ENCODE assay signal across 8 cellular contexts in genomic region chr11:46360878-46361277, GRCh38. TPM values are rescaled to one million over a fixed set of nuclear protein-coding genes. Genes with fewer than 3 reads are reported as not detected.
DNase-seq lines count a peak whose midpoint lies in the region; ATAC-seq, FAIRE-seq and TF ChIP-seq lines count a peak whose summit lies in the region.

No MANE protein-coding gene starts in this region.

- H3K4me3 ChIP-seq in pancreas = no peak overlapping the region

- peaks cover 6 to 41% (median 14%) of the 10 kb centered on the region in 3 donors for H3K4me1 ChIP-seq in pancreas

- H3K36me3 Mint-ChIP-seq in Calu3 (ENCODE audit: insufficient read depth, unreplicated experiment) = peaks cover 17% of the 10 kb centered on the region

- no peaks in the 10 kb centered on the region for H3K27me3 Mint-ChIP-seq in Calu3 (ENCODE audit: unreplicated experiment)

- 73 to 74% methylated on average over 7 of the region's 7 CpGs for WGBS in pancreas, 2 donors

- peak overlapping the region; percentile 67 for H3K27ac ChIP-seq in caudate nucleus (ENCODE audit: low read depth, low read length)
- H3K27ac ChIP-seq in pancreas = peak overlapping the region in 3 of 4 donors; percentile 33 to 80 (median 38)

- ATAC-seq in GM18511 (IDR thresholded peaks at IDR 0.05; ENCODE audit: unreplicated experiment) (peak; percentile 30), HG03469 (IDR thresholded peaks at IDR 0.05; ENCODE audit: unreplicated experiment) (peak; percentile 13), pancreas (no peak)

- H3K27ac Mint-ChIP-seq in Calu3 (ENCODE audit: unreplicated experiment) = no peak overlapping the region

- TF ChIP-seq CTCF in pancreas (IDR thresholded peaks at IDR 0.05) (no peak), Calu3 (IDR thresholded peaks at IDR 0.05; ENCODE audit: unreplicated experiment) (no peak), GM10266 (IDR thresholded peaks at IDR 0.05; ENCODE audit: control insufficient read depth, insufficient read depth, low read depth, missing control alignments) (no peak)

- H3K9me3 Mint-ChIP-seq in Calu3 (ENCODE audit: low read depth, unreplicated experiment) = no peaks in the 10 kb centered on the region

- H3K4me3 Mint-ChIP-seq in Calu3 (ENCODE audit: low read depth, unreplicated experiment) = no peak overlapping the region

- BruUV-seq in Calu3 (replicated peaks; lab: Mats Ljungman, UMichigan) = no TSS peak

- H3K4me1 Mint-ChIP-seq in Calu3 (ENCODE audit: low read depth, unreplicated experiment) = peaks cover 42% of the 10 kb centered on the region

- CTCF ChIA-PET in Calu3 (lab: Charles Lee) = interaction anchor here (1.0 to 1.3 kb wide), 2 partner anchors 8 to 16 kb away, joined by 4 to 5 read pairs; no protein-coding TSS in a partner anchor

- no peak for FAIRE-seq in pancreas (lab: Jason Lieb, UNC)

- no peaks in the 10 kb centered on the region for H3K9me3 ChIP-seq in pancreas

- H3K36me3 ChIP-seq in pancreas = no peaks in the 10 kb centered on the region

- intact Hi-C loops in pancreas (cut with DNase I) = no loop called here
- intact Hi-C loops in Calu3 (cut with micrococcal nuclease; ENCODE audit: unreplicated experiment) = loop anchor here (5.0 kb wide), 1 partner anchor 119 kb away; no protein-coding TSS in a partner anchor

- H3K27me3 ChIP-seq in pancreas = no peaks in the 10 kb centered on the region

- DNase-seq in caudate nucleus (lab: John Stamatoyannopoulos, UW) = no peak
- peak in 1 of 6 donors; percentile 30 for DNase-seq in pancreas
- no peak for DNase-seq in Calu3
- no peak for DNase-seq in effector CD8-positive, alpha-beta T cell (lab: John Stamatoyannopoulos, UW)
- DNase-seq in GM10266 (ENCODE audit: extremely low spot score) = no peak
- DNase-seq in inferior parietal cortex (ENCODE audit: extremely low spot score) = no peak

RNA-seq across cellular contexts. Expression of gene DGKZ, which starts 13.6 kb away (rescaled TPM):
- 10 to 100 TPM; 34.1 to 46.3 (median 35.0) TPM for total RNA-seq in pancreas
- 10 to 100 TPM; 81.1 to 88.8 TPM for polyA plus RNA-seq in pancreas
- 38.0 and 40.2 TPM in 2 replicates for total RNA-seq in Calu3 (2022)

RNA-seq across cellular contexts. Expression of gene MDK, which starts 20.6 kb away (rescaled TPM):
- total RNA-seq in pancreas = 10 to 100 TPM in 4 of 6 donors, 1 to 10 TPM in 2; 4.3 to 84.4 (median 16.5) TPM
- 10 to 100 TPM; 23.6 to 66.5 TPM for polyA plus RNA-seq in pancreas
- 74.9 and 139 TPM in 2 replicates for total RNA-seq in Calu3 (2022)

RNA-seq across cellular contexts. Expression of gene CHRM4, which starts 30.7 kb away (rescaled TPM):
- total RNA-seq in pancreas (under 1 TPM; 0.08 to 0.62 (median 0.20) TPM), Calu3 (2022) (not detected in 2 replicates)
- under 1 TPM in 1 of 2 donors, not detected in 1; 0.66 TPM for polyA plus RNA-seq in pancreas

Comparison
In these comparisons a context has a peak if more than half of its experiments do, and no peak if none do; other contexts are left out.
1. ATAC-seq: peak in GM18511 (single experiment) and HG03469 (single experiment); none in pancreas (0 of 4).